In genomic region chrX:29787666-29788065, GRCh38 we compare ENCODE assay signal across 21 cellular contexts.
"Had no signal": no experiment of that assay in that cellular context is flagged by ENCODE, and none has a peak within 500 bp of the region (broad histone marks: within the 10 kb centered on the region; RNA-seq: fewer than 3 reads in every experiment).

No MANE protein-coding gene starts in this region.

- H3K27me3 ChIP-seq: gastrocnemius medialis, neural progenitor cell, right atrium auricular region, sigmoid colon, testis, tibial artery had no signal

- H3K36me3 Mint-ChIP-seq: neural progenitor cell; stimulated activated memory B cell treated with anti-CD40 and anti-IgM and Interleukin-4, amounts not matched to agents 10 μg/mL and 1 μg/mL and 100 μg/mL, for 72 hours; type B pancreatic cell had no signal

- H3K9me3 ChIP-seq: gastrocnemius medialis, prostate gland, right atrium auricular region, sigmoid colon, testis, tibial artery had no signal

- H3K9me3 Mint-ChIP-seq: nephron, neural progenitor cell had no signal

- H3K27ac ChIP-seq: gastrocnemius medialis, neural progenitor cell, prostate gland, right atrium auricular region, sigmoid colon, testis, tibial artery had no signal

- H2AFZ ChIP-seq: neural progenitor cell had no signal

- H3K27me3 Mint-ChIP-seq: naive thymus-derived CD4-positive, alpha-beta T cell; stimulated activated memory B cell treated with anti-CD40 and anti-IgM and Interleukin-4, amounts not matched to agents 10 μg/mL and 1 μg/mL and 100 μg/mL, for 72 hours; type B pancreatic cell had no signal

- DNase-seq: cortex of kidney; gastrocnemius medialis; head of caudate nucleus; kidney; mesendoderm; midbrain; naive thymus-derived CD4-positive, alpha-beta T cell; sigmoid colon; stimulated activated CD4-positive, alpha-beta T cell treated with anti-CD3 and anti-CD28 coated beads, Interleukin-2, amount 100 ng/mL, for 24 hours; stimulated activated CD4-positive, alpha-beta T cell treated with anti-CD3 and anti-CD28 coated beads, Interleukin-4, amount 100 ng/mL, for 24 hours; stimulated activated naive CD8-positive, alpha-beta T cell treated with anti-CD3 and anti-CD28 coated beads, Interleukin-15, Interleukin-2, amounts not matched to agents 100 U/mL and 50 U/mL, for 24 hours; substantia nigra; testis; tibial artery had no signal

- H3K36me3 ChIP-seq: gastrocnemius medialis, neural progenitor cell, prostate gland, right atrium auricular region, sigmoid colon, tibial artery had no signal

- H3K9ac ChIP-seq: neural progenitor cell had no signal

- H3K4me1 ChIP-seq: gastrocnemius medialis, neural progenitor cell, prostate gland, right atrium auricular region, sigmoid colon, testis, tibial artery had no signal

- H3K27ac Mint-ChIP-seq: naive thymus-derived CD4-positive, alpha-beta T cell; nephron; neural progenitor cell; stimulated activated memory B cell treated with anti-CD40 and anti-IgM and Interleukin-4, amounts not matched to agents 10 μg/mL and 1 μg/mL and 100 μg/mL, for 72 hours; type B pancreatic cell had no signal

- ATAC-seq: gastrocnemius medialis; left lobe of liver; naive thymus-derived CD4-positive, alpha-beta T cell; stimulated activated memory B cell treated with anti-CD40 and anti-IgM and Interleukin-4, amounts not matched to agents 10 μg/mL and 1 μg/mL and 100 μg/mL, for 72 hours; stimulated activated naive CD8-positive, alpha-beta T cell treated with anti-CD3 and anti-CD28 coated beads, Interleukin-15, Interleukin-2, amounts not matched to agents 100 U/mL and 50 U/mL, for 24 hours had no signal

- H3K4me3 Mint-ChIP-seq: naive thymus-derived CD4-positive, alpha-beta T cell; nephron; neural progenitor cell; stimulated activated memory B cell treated with anti-CD40 and anti-IgM and Interleukin-4, amounts not matched to agents 10 μg/mL and 1 μg/mL and 100 μg/mL, for 72 hours; type B pancreatic cell had no signal

- H3K4me2 ChIP-seq: neural progenitor cell had no signal

- H3K4me3 ChIP-seq: gastrocnemius medialis, neural progenitor cell, prostate gland, right atrium auricular region, sigmoid colon, testis, tibial artery had no signal

- H3K4me1 Mint-ChIP-seq: naive thymus-derived CD4-positive, alpha-beta T cell; nephron; neural progenitor cell; stimulated activated memory B cell treated with anti-CD40 and anti-IgM and Interleukin-4, amounts not matched to agents 10 μg/mL and 1 μg/mL and 100 μg/mL, for 72 hours had no signal
